In the genomic region with DNA sequence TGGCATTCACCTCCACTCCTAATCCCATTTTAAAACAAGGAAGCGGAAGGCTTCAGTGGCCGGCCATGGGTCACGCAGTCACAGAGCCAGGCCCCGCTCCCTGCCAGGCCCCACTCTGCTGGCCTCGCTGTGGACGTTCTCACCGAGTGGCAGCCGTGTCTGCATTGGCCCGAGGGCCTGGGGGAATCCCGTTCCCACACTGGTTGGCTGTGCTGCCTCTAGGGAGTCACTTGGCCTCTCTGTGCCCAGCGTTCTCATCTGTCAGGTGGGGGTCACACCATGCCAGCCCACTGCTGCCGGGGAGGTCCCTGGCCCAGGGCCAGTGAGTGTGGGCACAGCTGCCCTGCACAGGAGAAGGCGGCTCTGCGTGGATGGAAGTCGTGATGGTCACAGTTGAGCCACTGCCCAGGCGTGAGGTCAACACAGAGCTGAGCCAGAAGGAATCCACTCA, we compare ENCODE assay signal across 15 cellular contexts. TPM values are rescaled to one million over a fixed set of nuclear protein-coding genes. Genes with fewer than 3 reads are reported as not detected.
DNase-seq lines count a peak whose midpoint lies in the region; ATAC-seq and TF ChIP-seq lines count a peak whose summit lies in the region.
"Had no signal": no experiment of that assay in that cellular context is flagged by ENCODE, and none has a peak within 500 bp of the region (broad histone marks: within the 10 kb centered on the region; RNA-seq: fewer than 3 reads in every experiment).

No MANE protein-coding gene starts in this region.

- H3K36me3 ChIP-seq in right atrium auricular region (no peaks in the 10 kb centered on the region), lower lobe of right lung (no peaks in the 10 kb centered on the region)
- H3K36me3 ChIP-seq: BLaER1 treated with 17β-estradiol and CSF1 and Interleukin-3, amounts not matched to agents 10 nM and 100 nM had no signal

- H3K27me3 ChIP-seq in right atrium auricular region = peaks cover 0 to 6% of the 10 kb centered on the region in 2 donors
- H3K27me3 ChIP-seq in lower lobe of right lung (ENCODE audit: low read depth) = peaks cover 88% of the 10 kb centered on the region

- H3K27me3 Mint-ChIP-seq in glutamatergic neuron (ENCODE audit: unreplicated experiment) = peaks cover 5% of the 10 kb centered on the region

- peaks cover 3% of the 10 kb centered on the region for H3K4me1 Mint-ChIP-seq in glutamatergic neuron (ENCODE audit: low read depth, unreplicated experiment)

- no peaks in the 10 kb centered on the region for H3K36me3 Mint-ChIP-seq in glutamatergic neuron (ENCODE audit: unreplicated experiment)
- H3K36me3 Mint-ChIP-seq: CD8-positive, alpha-beta memory T cell had no signal

- H3K4me1 ChIP-seq in right atrium auricular region (no peaks in the 10 kb centered on the region), lower lobe of right lung (no peaks in the 10 kb centered on the region)

- H3K9me3 Mint-ChIP-seq in glutamatergic neuron (ENCODE audit: unreplicated experiment) = peaks cover 8% of the 10 kb centered on the region
- H3K9me3 Mint-ChIP-seq: CD8-positive, alpha-beta memory T cell had no signal

- no peak overlapping the region for H3K27ac ChIP-seq in right atrium auricular region
- no peak overlapping the region for H3K27ac ChIP-seq in lower lobe of right lung
- H3K27ac ChIP-seq: BLaER1 treated with 17β-estradiol and CSF1 and Interleukin-3, amounts not matched to agents 10 nM and 100 nM had no signal

- peak; percentile 36 for DNase-seq in Right ventricle myocardium superior
- DNase-seq in right atrium auricular region (ENCODE audit: low spot score) = no peak
- peak; percentile 2 for DNase-seq in glutamatergic neuron
- peak; percentile 41 for DNase-seq in lower lobe of right lung
- no peak for DNase-seq in NCI-H2227 treated with DMSO at 0.1 percent for 48 hours (lab: John Stamatoyannopoulos, UW)
- DNase-seq in retina = no peak
- no peak for DNase-seq in NCI-H2107 (lab: John Stamatoyannopoulos, UW)
- DNase-seq: DMS53, GOT3, KBM-7, NCI-H1694 treated with DMSO at 0.1 percent for 48 hours, NCI-H345, NCI-H524 treated with DMSO at 0.1 percent for 48 hours had no signal

- TF ChIP-seq CTCF in right atrium auricular region (IDR thresholded peaks at IDR 0.05) (no peak), glutamatergic neuron (IDR thresholded peaks at IDR 0.05; ENCODE audit: partially characterized antibody, unreplicated experiment) (no peak), lower lobe of right lung (IDR thresholded peaks at IDR 0.05) (no peak)

- H3K4me3 ChIP-seq in right atrium auricular region = no peak overlapping the region
- H3K4me3 ChIP-seq in lower lobe of right lung = no peak overlapping the region
- H3K4me3 ChIP-seq: BLaER1 treated with 17β-estradiol and CSF1 and Interleukin-3, amounts not matched to agents 10 nM and 100 nM had no signal

- H3K9me3 ChIP-seq in right atrium auricular region (no peaks in the 10 kb centered on the region), lower lobe of right lung (no peaks in the 10 kb centered on the region)
- H3K9me3 ChIP-seq: BLaER1 treated with 17β-estradiol and CSF1 and Interleukin-3, amounts not matched to agents 10 nM and 100 nM had no signal

- intact Hi-C loops in Right ventricle myocardium superior (cut with DNase I) = no loop called here
- intact Hi-C loops in lower lobe of right lung (cut with DNase I) = no loop called here

- ATAC-seq in Right ventricle myocardium superior (ENCODE audit: poor library complexity) (no peak), lower lobe of right lung (no peak)

- H3K4me3 Mint-ChIP-seq in glutamatergic neuron (ENCODE audit: unreplicated experiment) = no peak overlapping the region
- H3K4me3 Mint-ChIP-seq: CD8-positive, alpha-beta memory T cell had no signal

- H3K27ac Mint-ChIP-seq in glutamatergic neuron (ENCODE audit: unreplicated experiment) = no peak overlapping the region
- H3K27ac Mint-ChIP-seq: CD8-positive, alpha-beta memory T cell had no signal

RNA-seq across cellular contexts. Expression of gene SLC9A3, which starts 13.4 kb away (rescaled TPM):
- total RNA-seq in Right ventricle myocardium superior = 0.91 TPM
- 1 to 10 TPM; 1.8 to 2.3 TPM for total RNA-seq in right atrium auricular region
- total RNA-seq in glutamatergic neuron (ENCODE audit: unreplicated experiment) = 1.1 TPM
- 1.1 TPM for total RNA-seq in lower lobe of right lung

Comparison
In these comparisons a context has a peak if more than half of its experiments do, and no peak if none do; other contexts are left out.
1. DNase-seq: peak in Right ventricle myocardium superior (single experiment), glutamatergic neuron (single experiment) and lower lobe of right lung (single experiment); none in right atrium auricular region (single experiment), NCI-H2227 treated with DMSO at 0.1 percent for 48 hours (single experiment), retina (single experiment) and NCI-H2107 (single experiment).